In the genomic region with DNA sequence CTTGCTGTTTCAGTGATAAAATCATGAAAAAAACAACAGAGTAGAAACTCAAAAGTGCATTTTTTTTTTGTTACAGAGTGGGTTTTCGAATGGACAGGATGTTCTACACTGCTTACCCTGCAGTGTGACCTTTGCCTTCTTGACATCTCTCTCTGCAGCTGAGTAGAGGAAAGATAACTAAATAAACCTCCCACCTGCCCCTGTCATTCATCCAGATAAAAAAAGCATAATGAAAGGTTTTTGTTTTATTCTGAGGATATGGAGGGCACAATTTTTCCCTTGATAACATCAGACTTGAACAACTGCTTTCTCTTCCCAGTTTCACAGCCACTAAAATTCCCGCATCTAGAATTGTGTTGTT, we compare ENCODE assay signal across 25 cellular contexts.
"Had no signal": no experiment of that assay in that cellular context is flagged by ENCODE, and none has a peak within 500 bp of the region (broad histone marks: within the 10 kb centered on the region; RNA-seq: fewer than 3 reads in every experiment).

No MANE protein-coding gene starts in this region.

- H3K9me3 ChIP-seq: heart right ventricle, left lung, lower lobe of right lung, ovary, right atrium auricular region, sigmoid colon, tibial nerve, uterus had no signal

- H2AFZ ChIP-seq: hepatocyte had no signal

- H3K4me1 ChIP-seq: heart right ventricle, left lung, lower lobe of right lung, right atrium auricular region, sigmoid colon, uterus had no signal

- DNase-seq: heart right ventricle; islet precursor cell; kidney glomerular epithelial cell; left cardiac atrium; left lung; lower lobe of right lung; mammary epithelial cell; mesenchymal stem cell; naive B cell; ovary; sigmoid colon; stimulated activated CD4-positive, alpha-beta T cell treated with anti-CD3 and anti-CD28 coated beads, Interleukin-1b, Interleukin-23, amount 100 ng/mL, for 48 hours; stimulated activated CD4-positive, alpha-beta T cell treated with anti-CD3 and anti-CD28 coated beads, Interleukin-2, amount 100 ng/mL, for 48 hours; stimulated activated CD4-positive, alpha-beta T cell treated with anti-CD3 and anti-CD28 coated beads, Interleukin-4, amount 100 ng/mL, for 4 hours; stimulated activated CD8-positive, alpha-beta memory T cell treated with anti-CD3 and anti-CD28 coated beads, Interleukin-4, amount 100 ng/mL, for 48 hours; stimulated activated naive CD4-positive, alpha-beta T cell treated with Interleukin-2 at 50 U/mL for 16 hours; stimulated activated naive CD8-positive, alpha-beta T cell treated with anti-CD3 and anti-CD28 coated beads, Interleukin-15, amount 100 ng/mL, for 72 hours; substantia nigra; uterus had no signal

- ATAC-seq: left cardiac atrium; left lung; lower lobe of right lung; natural killer cell treated with Interleukin-12 subunit alpha and Interleukin-12 subunit beta and Interleukin-15 and Interleukin-18, amount 100 ng/mL, for 72 hours; stimulated activated memory B cell treated with anti-CD40 and anti-IgM and Interleukin-4, amounts not matched to agents 10 μg/mL and 1 μg/mL and 100 μg/mL, for 72 hours; stimulated activated naive CD8-positive, alpha-beta T cell treated with anti-CD3 and anti-CD28 coated beads, Interleukin-15, amount 100 ng/mL, for 72 hours had no signal

- H3K27ac ChIP-seq: heart right ventricle, hepatocyte, left lung, lower lobe of right lung, ovary, right atrium auricular region, sigmoid colon, tibial nerve, uterus had no signal

- H3K27me3 ChIP-seq: hepatocyte, left lung, ovary, right atrium auricular region, sigmoid colon, tibial nerve, uterus had no signal

- H3K36me3 ChIP-seq: heart right ventricle, left lung, lower lobe of right lung, ovary, right atrium auricular region, sigmoid colon, tibial nerve, uterus had no signal

- H3K4me2 ChIP-seq: hepatocyte, smooth muscle cell had no signal

- H3K79me2 ChIP-seq: hepatocyte had no signal

- H3K4me3 ChIP-seq: heart right ventricle, hepatocyte, left lung, lower lobe of right lung, ovary, right atrium auricular region, sigmoid colon, smooth muscle cell, tibial nerve, uterus had no signal
